In genomic region chr11:76512851-76513653, GRCh38 we compare ENCODE assay signal across 9 cellular contexts.
DNase-seq lines count a peak whose midpoint lies in the region; ATAC-seq and TF ChIP-seq lines count a peak whose summit lies in the region.
"Had no signal": no experiment of that assay in that cellular context is flagged by ENCODE, and none has a peak within 500 bp of the region (broad histone marks: within the 10 kb centered on the region; RNA-seq: fewer than 3 reads in every experiment).

No MANE protein-coding gene starts in this region.

- no peak overlapping the region for H3K4me2 ChIP-seq in mesendoderm (ENCODE audit: low read length)

- H3K9ac ChIP-seq in mesendoderm (ENCODE audit: low read length) = no peak overlapping the region

- H3K18ac ChIP-seq in mesendoderm (ENCODE audit: low read length) = no peak overlapping the region

- H3K23ac ChIP-seq in mesendoderm (ENCODE audit: low read length) = no peak overlapping the region

- TF ChIP-seq POLR2A in body of pancreas (IDR thresholded peaks at IDR 0.05) (no peak), prostate gland (IDR thresholded peaks at IDR 0.05) (no peak)

- DNase-seq in DMS 273 (lab: John Stamatoyannopoulos, UW; ENCODE audit: unreplicated experiment) = peak; percentile 6
- peak; percentile 17 for DNase-seq in LHCN-M2 (ENCODE audit: low read depth)
- no peak for DNase-seq in body of pancreas
- DNase-seq in mesendoderm = peak; percentile 49
- no peak for DNase-seq in sciatic nerve (ENCODE audit: low spot score)
- DNase-seq in prostate gland (ENCODE audit: low spot score) = no peak

- intact Hi-C loops in body of pancreas (cut with DNase I) (loop anchor here (10.0 kb wide), 1 partner anchor 308 kb away; the partner anchor contains the start of gene WNT11), sciatic nerve (cut with DNase I) (no loop called here), prostate gland (cut with DNase I) (loop anchor here (2.0 kb wide), 1 partner anchor 306 kb away; the partner anchor contains the start of gene WNT11)

- TF ChIP-seq CTCF in body of pancreas (IDR thresholded peaks at IDR 0.05) (peak in 6 of 7 experiments; percentile 28 to 55 (median 54)), prostate gland (IDR thresholded peaks at IDR 0.05) (peak in 2 of 4 experiments; percentile 25 to 37)

- 41 to 56% methylated on average over 1 of the region's 1 CpG for WGBS in body of pancreas, 2 donors
- no CpG with 5 or more reads among the region's 1 CpG for WGBS in mesendoderm (ENCODE audit: extremely low coverage, insufficient coverage, low lambda C conversion rate)
- WGBS in prostate gland = 24% methylated on average over 1 of the region's 1 CpG

- no peak overlapping the region for H3K4ac ChIP-seq in mesendoderm (ENCODE audit: low read depth, low read length)

- no peak overlapping the region for H2BK120ac ChIP-seq in mesendoderm (ENCODE audit: low read depth, low read length)

- H3K4me1 ChIP-seq in body of pancreas = peaks cover 28% of the 10 kb centered on the region
- peaks cover 4% of the 10 kb centered on the region for H3K4me1 ChIP-seq in mesendoderm (ENCODE audit: control insufficient read depth, low read depth, low read length)
- H3K4me1 ChIP-seq in prostate gland (replicated peaks) = peaks cover 4% of the 10 kb centered on the region
- H3K4me1 ChIP-seq: SJSA1 had no signal

- H2BK15ac ChIP-seq in mesendoderm (replicated peaks; ENCODE audit: low read depth) = no peak overlapping the region

- no peak for ATAC-seq in body of pancreas
- ATAC-seq in HG02885 (IDR thresholded peaks at IDR 0.05; ENCODE audit: poor library complexity, unreplicated experiment) = no peak
- no peak for ATAC-seq in sciatic nerve
- no peak for ATAC-seq in HG03571 (IDR thresholded peaks at IDR 0.05; ENCODE audit: unreplicated experiment)

- no peak overlapping the region for H2BK5ac ChIP-seq in mesendoderm (ENCODE audit: low read length)

- no peak overlapping the region for H4K5ac ChIP-seq in mesendoderm (ENCODE audit: low read length)

- H3K27ac ChIP-seq in body of pancreas (no peak overlapping the region), mesendoderm (ENCODE audit: low read depth, low read length) (no peak overlapping the region), prostate gland (no peak overlapping the region)
- H3K27ac ChIP-seq: SJSA1 had no signal

- H3K9me3 ChIP-seq in body of pancreas = no peaks in the 10 kb centered on the region
- no peaks in the 10 kb centered on the region for H3K9me3 ChIP-seq in prostate gland
- H3K9me3 ChIP-seq: SJSA1 had no signal

- H3K56ac ChIP-seq in mesendoderm (ENCODE audit: low read length) = no peak overlapping the region

- H3K4me3 ChIP-seq in body of pancreas (no peak overlapping the region), mesendoderm (ENCODE audit: low read length) (no peak overlapping the region), prostate gland (no peak overlapping the region)
- H3K4me3 ChIP-seq: SJSA1 had no signal

- H2AK5ac ChIP-seq in mesendoderm (ENCODE audit: low read length) = no peak overlapping the region

- H3K79me2 ChIP-seq in mesendoderm (ENCODE audit: control insufficient read depth, insufficient read depth, low read length) = no peaks in the 10 kb centered on the region

- H3K27me3 ChIP-seq in body of pancreas = no peaks in the 10 kb centered on the region
- no peaks in the 10 kb centered on the region for H3K27me3 ChIP-seq in mesendoderm (ENCODE audit: insufficient read depth, low read length, poor library complexity)
- H3K27me3 ChIP-seq in prostate gland (replicated peaks; ENCODE audit: insufficient read depth) = no peaks in the 10 kb centered on the region
- H3K27me3 ChIP-seq: SJSA1 had no signal

- H3K36me3 ChIP-seq in body of pancreas (replicated peaks in 1 of 2; ENCODE audit: insufficient read depth in 1 of 2, low read depth in 2 of 2) = no peaks in the 10 kb centered on the region
- no peaks in the 10 kb centered on the region for H3K36me3 ChIP-seq in mesendoderm (ENCODE audit: control insufficient read depth, insufficient read depth, low read length)
- H3K36me3 ChIP-seq in prostate gland = no peaks in the 10 kb centered on the region
- H3K36me3 ChIP-seq: SJSA1 had no signal

- H3K79me1 ChIP-seq in mesendoderm (ENCODE audit: low read length) = no peaks in the 10 kb centered on the region

- no peak overlapping the region for H4K8ac ChIP-seq in mesendoderm (ENCODE audit: low read depth, low read length)

Comparison
In these comparisons a context has a peak if more than half of its experiments do, and no peak if none do; other contexts are left out.
1. DNase-seq: peak in DMS 273 (single experiment), LHCN-M2 (single experiment) and mesendoderm (single experiment); none in body of pancreas (0 of 4), sciatic nerve (single experiment) and prostate gland (single experiment).